Comparison of ENCODE assay signal across 16 cellular contexts in the genomic region with DNA sequence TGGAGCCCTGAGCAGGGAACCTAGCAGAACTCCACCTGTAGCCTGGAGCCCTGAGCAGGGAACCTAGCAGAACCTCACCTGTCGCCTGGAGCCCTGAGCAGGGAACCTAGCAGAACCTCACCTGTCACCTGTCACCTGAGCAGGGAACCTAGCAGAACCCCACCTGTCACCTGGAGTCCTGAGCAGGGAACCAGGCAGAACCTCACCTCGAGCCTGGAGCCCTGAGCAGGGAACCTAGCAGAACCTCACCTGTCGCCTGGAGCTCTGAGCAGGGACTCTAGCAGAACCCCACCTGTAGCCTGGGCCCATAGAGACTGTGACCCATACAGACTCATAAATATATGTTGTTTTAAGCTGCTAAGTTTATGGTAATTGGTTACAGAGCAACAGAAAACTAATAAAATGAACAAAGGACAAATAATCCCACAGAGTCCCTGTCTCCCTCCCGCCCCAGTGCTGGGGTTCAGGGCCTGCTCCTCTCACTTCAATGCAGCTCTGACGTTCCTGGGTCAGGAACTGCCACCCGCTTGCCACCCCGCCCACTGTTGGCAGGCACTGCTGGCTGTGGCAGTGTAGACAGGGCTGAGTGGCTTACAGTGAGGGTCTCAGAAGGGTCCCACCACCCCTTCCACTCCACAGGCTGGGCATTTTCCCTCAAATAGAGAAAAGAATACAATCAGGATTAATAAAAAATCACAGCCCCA.
A peak's percentile ranks its signal among the peaks of the same experiment; 100 is the strongest.
DNase-seq lines count a peak whose midpoint lies in the region; ATAC-seq, FAIRE-seq and TF ChIP-seq lines count a peak whose summit lies in the region.
"Had no signal": no experiment of that assay in that cellular context is flagged by ENCODE, and none has a peak within 500 bp of the region (broad histone marks: within the 10 kb centered on the region; RNA-seq: fewer than 3 reads in every experiment).

No MANE protein-coding gene starts in this region.

- no peaks in the 10 kb centered on the region for H3K4me1 ChIP-seq in astrocyte (ENCODE audit: insufficient read depth, low read length)
- no peaks in the 10 kb centered on the region for H3K4me1 ChIP-seq in stomach
- H3K4me1 ChIP-seq: Peyer's patch had no signal

- no peak for FAIRE-seq in astrocyte (lab: Jason Lieb, UNC)
- FAIRE-seq: H1, HepG2 had no signal

- no peak overlapping the region for H3K4me2 ChIP-seq in astrocyte (ENCODE audit: low read length)

- H3K27me3 Mint-ChIP-seq in astrocyte (ENCODE audit: low read depth, unreplicated experiment) = no peaks in the 10 kb centered on the region
- H3K27me3 Mint-ChIP-seq in neural crest cell (ENCODE audit: low read depth) = peaks cover 5% of the 10 kb centered on the region
- H3K27me3 Mint-ChIP-seq in mesothelial cell of epicardium (ENCODE audit: low read depth) = no peaks in the 10 kb centered on the region

- DNase-seq in activated naive CD4-positive, alpha-beta T cell treated with anti-CD3 and anti-CD28 coated beads, Interleukin-2, amount 50 U/mL, for 72 hours (ENCODE audit: low spot score in 2 of 2) = no peak
- DNase-seq in activated naive CD4-positive, alpha-beta T cell (lab: John Stamatoyannopoulos, UW) = no peak
- DNase-seq in astrocyte (ENCODE audit: low read depth) (no peak), neural crest cell (ENCODE audit: low read depth, low spot score) (no peak), stomach (peak; percentile 7), dermis blood vessel endothelial cell (no peak), mesothelial cell of epicardium (ENCODE audit: low spot score in 2 of 2, unreplicated experiment in 2 of 2) (no peak)
- DNase-seq: KG1, NCI-H1436 treated with DMSO at 0.1 percent for 48 hours, NCI-H2081, NCI-H524 had no signal

- H3K9me3 ChIP-seq in astrocyte (ENCODE audit: insufficient read depth, low read depth, low read length) (no peaks in the 10 kb centered on the region), stomach (peaks cover 0 to 8% (median 0%) of the 10 kb centered on the region in 4 donors)

- H3K27ac ChIP-seq in astrocyte (ENCODE audit: low read depth, low read length) = no peak overlapping the region
- no peak overlapping the region for H3K27ac ChIP-seq in stomach
- H3K27ac ChIP-seq: Peyer's patch had no signal

- no peak overlapping the region for H3K4me3 ChIP-seq in astrocyte (ENCODE audit: insufficient read depth, low read depth, low read length)
- no peak overlapping the region for H3K4me3 ChIP-seq in stomach
- H3K4me3 ChIP-seq: Peyer's patch had no signal

- WGBS in stomach, 5 donors = 86 to 94% (median 94%) methylated on average over 7 of the region's 7 CpGs

- H3K4me1 Mint-ChIP-seq in astrocyte (ENCODE audit: low read depth, unreplicated experiment) (peaks cover 18% of the 10 kb centered on the region), neural crest cell (peaks cover 9% of the 10 kb centered on the region), mesothelial cell of epicardium (no peaks in the 10 kb centered on the region)

- no peak overlapping the region for H2AFZ ChIP-seq in astrocyte (ENCODE audit: low read depth, low read length)

- H3K36me3 ChIP-seq in astrocyte (ENCODE audit: insufficient read depth, low read length) (no peaks in the 10 kb centered on the region), stomach (peaks cover 0 to 16% (median 10%) of the 10 kb centered on the region in 4 donors)

- H3K9me3 Mint-ChIP-seq in activated naive CD4-positive, alpha-beta T cell treated with anti-CD3 and anti-CD28 coated beads, Interleukin-2, amount 50 U/mL, for 72 hours = peaks cover 0 to 19% of the 10 kb centered on the region in 2 donors
- peaks cover 10% of the 10 kb centered on the region for H3K9me3 Mint-ChIP-seq in astrocyte (ENCODE audit: unreplicated experiment)
- peaks cover 3% of the 10 kb centered on the region for H3K9me3 Mint-ChIP-seq in neural crest cell
- peaks cover 7% of the 10 kb centered on the region for H3K9me3 Mint-ChIP-seq in mesothelial cell of epicardium

- intact Hi-C loops in stomach (cut with DNase I; ENCODE audit: low total_unique reads) = no loop called here

- H3K27me3 ChIP-seq in astrocyte (ENCODE audit: insufficient read depth, low read length) (no peaks in the 10 kb centered on the region), stomach (no peaks in the 10 kb centered on the region)
- H3K27me3 ChIP-seq: Peyer's patch had no signal

- no peak overlapping the region for H3K9ac ChIP-seq in astrocyte (ENCODE audit: low read length)

- peak overlapping the region; percentile 58 to 81 for H3K27ac Mint-ChIP-seq in activated naive CD4-positive, alpha-beta T cell treated with anti-CD3 and anti-CD28 coated beads, Interleukin-2, amount 50 U/mL, for 72 hours
- peak overlapping the region; percentile 54 for H3K27ac Mint-ChIP-seq in astrocyte (ENCODE audit: unreplicated experiment)
- H3K27ac Mint-ChIP-seq in neural crest cell (ENCODE audit: unreplicated experiment) = peak overlapping the region; percentile 77
- no peak overlapping the region for H3K27ac Mint-ChIP-seq in mesothelial cell of epicardium

- peaks cover 30% of the 10 kb centered on the region for H4K20me1 ChIP-seq in astrocyte (ENCODE audit: insufficient read depth, low read length)

- no peak for TF ChIP-seq EP300 in stomach (IDR thresholded peaks at IDR 0.05)

- no peak for TF ChIP-seq POLR2A in stomach (IDR thresholded peaks at IDR 0.05)

- H3K36me3 Mint-ChIP-seq in activated naive CD4-positive, alpha-beta T cell treated with anti-CD3 and anti-CD28 coated beads, Interleukin-2, amount 50 U/mL, for 72 hours = peaks cover 0 to 24% of the 10 kb centered on the region in 2 donors
- peaks cover 16% of the 10 kb centered on the region for H3K36me3 Mint-ChIP-seq in astrocyte (ENCODE audit: low read depth, unreplicated experiment)
- H3K36me3 Mint-ChIP-seq in neural crest cell (ENCODE audit: low read depth) = peaks cover 17% of the 10 kb centered on the region
- peaks cover 20% of the 10 kb centered on the region for H3K36me3 Mint-ChIP-seq in mesothelial cell of epicardium

- H3K4me3 Mint-ChIP-seq in astrocyte (ENCODE audit: unreplicated experiment) = peak overlapping the region; percentile 36
- no peak overlapping the region for H3K4me3 Mint-ChIP-seq in neural crest cell
- H3K4me3 Mint-ChIP-seq in mesothelial cell of epicardium = no peak overlapping the region

- ATAC-seq in activated naive CD4-positive, alpha-beta T cell treated with anti-CD3 and anti-CD28 coated beads, Interleukin-2, amount 50 U/mL, for 72 hours = no peak
- ATAC-seq in GM21717 (IDR thresholded peaks at IDR 0.05; ENCODE audit: unreplicated experiment) = no peak
- ATAC-seq: HepG2, Right ventricle myocardium inferior had no signal

- no peak for TF ChIP-seq CTCF in astrocyte (IDR thresholded peaks at IDR 0.05; ENCODE audit: insufficient read depth, low read depth, low read length)
- TF ChIP-seq CTCF in neural crest cell (conservative IDR thresholded peaks at IDR 0.05) = no peak
- no peak for TF ChIP-seq CTCF in stomach (IDR thresholded peaks at IDR 0.05)
- no peak for TF ChIP-seq CTCF in mesothelial cell of epicardium (IDR thresholded peaks at IDR 0.05; ENCODE audit: unreplicated experiment)

- H3K79me2 ChIP-seq in astrocyte (ENCODE audit: insufficient read depth, low read length) = no peaks in the 10 kb centered on the region
